ENCODE assay signal across 2 cellular contexts in genomic region chr5:787857-788233, GRCh38. TPM values are rescaled to one million over a fixed set of nuclear protein-coding genes. Genes with fewer than 3 reads are reported as not detected.
"Had no signal": no experiment of that assay in that cellular context is flagged by ENCODE, and none has a peak within 500 bp of the region (broad histone marks: within the 10 kb centered on the region; RNA-seq: fewer than 3 reads in every experiment).

No MANE protein-coding gene starts in this region.

RNA-seq across cellular contexts. Expression of gene ZDHHC11B, which starts 3.3 kb away (rescaled TPM):
- total RNA-seq: activated CD4-positive, alpha-beta memory T cell treated with anti-CD3 and anti-CD28 coated beads, Interleukin-2, amount 10 ng/mL, durations not matched to agents 7 days and 5 days; T-helper 1 cell treated with Interleukin-12 subunit alpha and Interleukin-12 subunit beta and Interleukin-4 antibody, amounts not matched to agents 30 ng/mL and 1 ng/mL, for 36 hours had no signal
